In genomic region chr4:104444685-104445084, GRCh38 we compare ENCODE assay signal across 25 cellular contexts.
"Had no signal": no experiment of that assay in that cellular context is flagged by ENCODE, and none has a peak within 500 bp of the region (broad histone marks: within the 10 kb centered on the region; RNA-seq: fewer than 3 reads in every experiment).

No MANE protein-coding gene starts in this region.

- H3K36me3 ChIP-seq: colonic mucosa, esophagus muscularis mucosa, esophagus squamous epithelium, gastrocnemius medialis, gastroesophageal sphincter, heart left ventricle, heart right ventricle had no signal

- DNase-seq: colonic mucosa; cortex of kidney; dermis blood vessel endothelial cell; dorsolateral prefrontal cortex; effector CD4-positive, alpha-beta T cell; effector CD8-positive, alpha-beta T cell; effector memory CD4-positive, alpha-beta T cell; effector memory CD8-positive, alpha-beta T cell; endodermal cell; erythroblast; esophagus squamous epithelium; foreskin fibroblast; foreskin keratinocyte; foreskin melanocyte; gastrocnemius medialis; glutamatergic neuron; head of caudate nucleus; heart left ventricle; heart right ventricle had no signal

- H2AFZ ChIP-seq: hepatocyte had no signal

- ATAC-seq: effector memory CD8-positive, alpha-beta T cell; esophagus mucosa; foreskin keratinocyte; gastrocnemius medialis; gastroesophageal sphincter; heart left ventricle; heart right ventricle had no signal

- H3K27ac ChIP-seq: colonic mucosa, coronary artery, dorsolateral prefrontal cortex, epithelial cell of prostate, esophagus muscularis mucosa, esophagus squamous epithelium, foreskin keratinocyte, gastrocnemius medialis, gastroesophageal sphincter, heart left ventricle, heart right ventricle, hepatocyte had no signal

- H3K9me3 ChIP-seq: colonic mucosa, esophagus muscularis mucosa, esophagus squamous epithelium, gastrocnemius medialis, gastroesophageal sphincter, heart left ventricle, heart right ventricle had no signal

- H3K4me1 ChIP-seq: colonic mucosa, esophagus muscularis mucosa, esophagus squamous epithelium, foreskin keratinocyte, gastrocnemius medialis, gastroesophageal sphincter, heart left ventricle, heart right ventricle had no signal

- H3K4me2 ChIP-seq: hepatocyte had no signal

- H3K79me2 ChIP-seq: hepatocyte had no signal

- H3K27me3 ChIP-seq: colonic mucosa, dorsolateral prefrontal cortex, esophagus muscularis mucosa, esophagus squamous epithelium, foreskin keratinocyte, gastrocnemius medialis, gastroesophageal sphincter, heart left ventricle, heart right ventricle, hepatocyte had no signal

- H3K4me3 ChIP-seq: colonic mucosa, coronary artery, dorsolateral prefrontal cortex, esophagus muscularis mucosa, esophagus squamous epithelium, gastrocnemius medialis, gastroesophageal sphincter, heart left ventricle, heart right ventricle, hepatocyte had no signal
